ENCODE assay signal across 13 cellular contexts in the genomic region with DNA sequence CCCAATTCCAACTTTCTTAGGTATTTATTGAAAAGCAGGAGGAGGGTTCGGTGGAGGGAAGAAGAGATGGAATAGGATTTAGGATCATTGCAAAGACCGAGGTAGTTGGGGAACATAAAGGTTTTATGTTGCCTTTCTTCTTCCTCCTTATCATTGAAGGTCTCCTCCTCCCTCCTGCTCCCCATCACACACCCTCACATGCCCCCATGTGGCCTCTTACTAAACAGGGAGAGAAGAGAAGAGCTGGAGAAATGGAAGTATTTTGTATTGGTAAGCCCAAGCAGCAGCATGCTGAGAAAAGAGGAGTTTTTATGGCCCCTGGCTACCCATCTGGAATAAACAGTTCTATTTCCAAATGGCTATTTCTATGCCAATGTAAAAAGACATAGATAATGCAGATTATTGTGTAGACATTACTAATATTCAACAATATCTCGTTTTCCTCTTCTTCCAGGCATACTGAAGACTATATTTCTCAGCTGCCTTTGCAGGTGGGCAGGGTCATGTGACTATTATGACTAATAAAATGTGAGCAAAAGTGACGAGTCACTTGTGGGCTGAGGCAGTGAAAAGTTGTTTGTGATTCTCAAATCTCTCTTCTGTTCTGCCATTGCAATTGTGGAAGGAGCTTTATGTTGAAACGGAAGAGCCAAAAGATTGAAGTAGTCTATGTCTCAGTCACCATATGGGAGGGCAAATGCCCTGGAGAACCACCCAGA. TPM values are rescaled to one million over a fixed set of nuclear protein-coding genes. Genes with fewer than 3 reads are reported as not detected.
DNase-seq lines count a peak whose midpoint lies in the region; FAIRE-seq and TF ChIP-seq lines count a peak whose summit lies in the region.
"Had no signal": no experiment of that assay in that cellular context is flagged by ENCODE, and none has a peak within 500 bp of the region (broad histone marks: within the 10 kb centered on the region; RNA-seq: fewer than 3 reads in every experiment).

No MANE protein-coding gene starts in this region.

- no peak overlapping the region for H3K4me3 ChIP-seq in astrocyte of the spinal cord (ENCODE audit: low read depth, low read length)
- H3K4me3 ChIP-seq: skin epidermis had no signal

- peaks cover 13% of the 10 kb centered on the region for H3K4me1 Mint-ChIP-seq in osteocyte (ENCODE audit: unreplicated experiment)

- no peaks in the 10 kb centered on the region for H3K9me3 Mint-ChIP-seq in osteocyte (ENCODE audit: unreplicated experiment)

- in situ Hi-C loops in astrocyte of the spinal cord (cut with HindIII; ENCODE audit: low sequenced_read_pairs): no loop called here

- peak overlapping the region; percentile 11 for H3K27ac Mint-ChIP-seq in osteocyte (ENCODE audit: unreplicated experiment)
- H3K27ac Mint-ChIP-seq: activated CD4-positive, alpha-beta T cell treated with anti-CD3 and anti-CD28 coated beads, Interleukin-2, amount 10 ng/mL, durations not matched to agents 24 days and 14 days; activated naive CD8-positive, alpha-beta T cell treated with anti-CD3 and anti-CD28 coated beads, Interleukin-2, amount 10 ng/mL, durations not matched to agents 7 days and 5 days had no signal

- DNase-seq in activated CD4-positive, alpha-beta T cell treated with anti-CD3 and anti-CD28 coated beads for 48 hours: peak; percentile 28
- DNase-seq in activated CD4-positive, alpha-beta T cell treated with anti-CD3 and anti-CD28 coated beads, Interleukin-2, amount 50 U/mL, for 4 hours: no peak
- DNase-seq in NAMALWA (ENCODE audit: low spot score) (peak; percentile 31), astrocyte of the spinal cord (ENCODE audit: low read depth, low spot score) (peak; percentile 57), osteocyte (ENCODE audit: extremely low spot score, unreplicated experiment) (no peak), KG1 (lab: John Stamatoyannopoulos, UW) (no peak), mesenteric fat pad (ENCODE audit: low spot score) (no peak), GM19239 (ENCODE audit: insufficient read length, low spot score) (no peak)
- DNase-seq: activated naive CD8-positive, alpha-beta T cell treated with anti-CD3 and anti-CD28 coated beads, Interleukin-2, amount 10 ng/mL, durations not matched to agents 7 days and 5 days; NCI-H2081; SHP77 treated with DMSO at 0.1 percent for 48 hours had no signal

- no peaks in the 10 kb centered on the region for H3K36me3 Mint-ChIP-seq in osteocyte (ENCODE audit: unreplicated experiment)

- no peaks in the 10 kb centered on the region for H3K27me3 Mint-ChIP-seq in osteocyte (ENCODE audit: unreplicated experiment)

- no peak for FAIRE-seq in GM19239 (lab: Jason Lieb, UNC)

- H3K4me3 Mint-ChIP-seq in osteocyte (ENCODE audit: unreplicated experiment): no peak overlapping the region
- H3K4me3 Mint-ChIP-seq: activated CD4-positive, alpha-beta T cell treated with anti-CD3 and anti-CD28 coated beads, Interleukin-2, amount 10 ng/mL, durations not matched to agents 24 days and 14 days; activated naive CD8-positive, alpha-beta T cell treated with anti-CD3 and anti-CD28 coated beads, Interleukin-2, amount 10 ng/mL, durations not matched to agents 7 days and 5 days had no signal

- TF ChIP-seq CTCF in astrocyte of the spinal cord (IDR thresholded peaks at IDR 0.05; ENCODE audit: low read depth, low read length) (no peak), osteocyte (IDR thresholded peaks at IDR 0.05) (no peak)

RNA-seq across cellular contexts. Expression of gene GPR176, which starts 5.2 kb away (rescaled TPM):
- total RNA-seq in osteocyte: 21.1 and 22.0 TPM in 2 replicates
- 8.2 TPM for total RNA-seq in mesenteric fat pad

RNA-seq across cellular contexts. Expression of gene EIF2AK4, which starts 8.6 kb away (rescaled TPM):
- total RNA-seq in osteocyte (37.8 and 42.2 TPM in 2 replicates), mesenteric fat pad (39.1 TPM)

Comparison
In these comparisons a context has a peak if more than half of its experiments do, and no peak if none do; other contexts are left out.
1. DNase-seq: peak in activated CD4-positive, alpha-beta T cell treated with anti-CD3 and anti-CD28 coated beads for 48 hours (single experiment), NAMALWA (single experiment) and astrocyte of the spinal cord (single experiment); none in activated CD4-positive, alpha-beta T cell treated with anti-CD3 and anti-CD28 coated beads, Interleukin-2, amount 50 U/mL, for 4 hours (0 of 2), osteocyte (single experiment), KG1 (single experiment), mesenteric fat pad (single experiment) and GM19239 (single experiment).